ENCODE assay signal across 9 cellular contexts in genomic region chr12:7142057-7142644, GRCh38. TPM values are rescaled to one million over a fixed set of nuclear protein-coding genes. Genes with fewer than 3 reads are reported as not detected.
A peak's percentile ranks its signal among the peaks of the same experiment; 100 is the strongest.
DNase-seq lines count a peak whose midpoint lies in the region; ATAC-seq and TF ChIP-seq lines count a peak whose summit lies in the region.
"Had no signal": no experiment of that assay in that cellular context is flagged by ENCODE, and none has a peak within 500 bp of the region (broad histone marks: within the 10 kb centered on the region; RNA-seq: fewer than 3 reads in every experiment).

No MANE protein-coding gene starts in this region.

- peak overlapping the region in 1 of 8 donors; percentile 13 for H3K27ac Mint-ChIP-seq in CD8-positive, alpha-beta memory T cell
- no peak overlapping the region for H3K27ac Mint-ChIP-seq in glutamatergic neuron (ENCODE audit: unreplicated experiment)

- peaks cover 1 to 10% (median 3%) of the 10 kb centered on the region in 3 donors for H3K4me1 Mint-ChIP-seq in CD8-positive, alpha-beta memory T cell
- H3K4me1 Mint-ChIP-seq in glutamatergic neuron (ENCODE audit: low read depth, unreplicated experiment) = no peaks in the 10 kb centered on the region

- H3K4me3 Mint-ChIP-seq in CD8-positive, alpha-beta memory T cell = peak overlapping the region in 1 of 7 donors; percentile 17
- no peak overlapping the region for H3K4me3 Mint-ChIP-seq in glutamatergic neuron (ENCODE audit: unreplicated experiment)

- DNase-seq in CD8-positive, alpha-beta memory T cell = peak; percentile 13 to 64 (median 38)
- DNase-seq in RPMI7951 (ENCODE audit: low read depth) (peak; percentile 47), glutamatergic neuron (peak; percentile 78), sciatic nerve (ENCODE audit: low spot score) (no peak)
- DNase-seq in activated T-helper 9 cell treated with anti-CD3 and anti-CD28 coated beads, Interleukin-2, amount 50 U/mL, for 16 hours (ENCODE audit: low read depth) = peak; percentile 32

- H3K27me3 Mint-ChIP-seq in CD8-positive, alpha-beta memory T cell = no peaks in the 10 kb centered on the region
- peaks cover 10% of the 10 kb centered on the region for H3K27me3 Mint-ChIP-seq in glutamatergic neuron (ENCODE audit: unreplicated experiment)

- ATAC-seq in HG02798 (IDR thresholded peaks at IDR 0.05; ENCODE audit: poor library complexity, unreplicated experiment) (peak; percentile 53), sciatic nerve (peak; percentile 57), HG02571 (IDR thresholded peaks at IDR 0.05; ENCODE audit: unreplicated experiment) (no peak), GM18858 (IDR thresholded peaks at IDR 0.05; ENCODE audit: unreplicated experiment) (no peak)

- no peaks in the 10 kb centered on the region for H3K4me1 ChIP-seq in CD8-positive, alpha-beta memory T cell (ENCODE audit: insufficient read depth, low read length)

- peaks cover 5 to 87% (median 35%) of the 10 kb centered on the region in 3 donors for H3K36me3 Mint-ChIP-seq in CD8-positive, alpha-beta memory T cell
- peaks cover 32% of the 10 kb centered on the region for H3K36me3 Mint-ChIP-seq in glutamatergic neuron (ENCODE audit: unreplicated experiment)

- no peaks in the 10 kb centered on the region for H3K9me3 Mint-ChIP-seq in CD8-positive, alpha-beta memory T cell
- H3K9me3 Mint-ChIP-seq in glutamatergic neuron (ENCODE audit: unreplicated experiment) = peaks cover 7% of the 10 kb centered on the region

- peaks cover 8% of the 10 kb centered on the region for H3K36me3 ChIP-seq in CD8-positive, alpha-beta memory T cell (ENCODE audit: insufficient read depth, low read length)

- POLR2A ChIA-PET in CD8-positive, alpha-beta memory T cell (lab: Charles Lee) = no interaction called here

- no peaks in the 10 kb centered on the region for H3K9me3 ChIP-seq in CD8-positive, alpha-beta memory T cell (ENCODE audit: low read length)

- peak; percentile 77 for TF ChIP-seq CTCF in glutamatergic neuron (IDR thresholded peaks at IDR 0.05; ENCODE audit: partially characterized antibody, unreplicated experiment)

- no peak overlapping the region for H3K4me3 ChIP-seq in CD8-positive, alpha-beta memory T cell (ENCODE audit: low read length)
- H3K4me3 ChIP-seq: skin epidermis had no signal

- no peaks in the 10 kb centered on the region for H3K27me3 ChIP-seq in CD8-positive, alpha-beta memory T cell (ENCODE audit: insufficient read depth, low read length, poor library complexity, severe bottlenecking)

- CTCF ChIA-PET in CD8-positive, alpha-beta memory T cell (lab: Charles Lee) = interaction anchor here (0.6 to 1.2 kb wide), 5 partner anchors 7 to 436 kb away, joined by 3 to 5 read pairs (median 3); no protein-coding TSS in a partner anchor

- intact Hi-C loops in sciatic nerve (cut with DNase I) = no loop called here

- no peak overlapping the region for H3K27ac ChIP-seq in CD8-positive, alpha-beta memory T cell (ENCODE audit: low read depth, low read length)

RNA-seq across cellular contexts. Expression of gene CLSTN3, which starts 12.0 kb away (rescaled TPM):
- total RNA-seq in CD8-positive, alpha-beta memory T cell = 10 to 100 TPM; 16.5 to 17.7 TPM
- polyA plus RNA-seq in CD8-positive, alpha-beta memory T cell = 7.7 TPM
- 4.5 and 7.3 TPM in 2 replicates for total RNA-seq in RPMI7951 (2014; rRNA removed; shearing (Covaris generic))
- total RNA-seq in glutamatergic neuron (ENCODE audit: unreplicated experiment) = 113 TPM
- 43.8 TPM for total RNA-seq in sciatic nerve

RNA-seq across cellular contexts. Expression of gene RBP5, which starts 13.5 kb away (rescaled TPM):
- total RNA-seq in CD8-positive, alpha-beta memory T cell = under 1 TPM in 1 of 2 experiments, not detected in 1; 0.31 TPM
- polyA plus RNA-seq in CD8-positive, alpha-beta memory T cell = not detected
- not detected in 2 replicates for total RNA-seq in RPMI7951 (2014; rRNA removed; shearing (Covaris generic))
- total RNA-seq in glutamatergic neuron (ENCODE audit: unreplicated experiment) (1.2 TPM), sciatic nerve (4.5 TPM)

RNA-seq across cellular contexts. Expression of gene C1RL, which starts 33.1 kb away (rescaled TPM):
- total RNA-seq in CD8-positive, alpha-beta memory T cell = 10 to 100 TPM; 12.7 to 14.2 TPM
- polyA plus RNA-seq in CD8-positive, alpha-beta memory T cell = 7.2 TPM
- total RNA-seq in RPMI7951 (2014; rRNA removed; shearing (Covaris generic)) = 7.1 and 9.0 TPM in 2 replicates
- total RNA-seq in glutamatergic neuron (ENCODE audit: unreplicated experiment) (12.8 TPM), sciatic nerve (117 TPM)

RNA-seq across cellular contexts. Expression of gene PEX5, which starts 47.3 kb away (rescaled TPM):
- total RNA-seq in CD8-positive, alpha-beta memory T cell = 10 to 100 TPM; 30.7 to 31.3 TPM
- polyA plus RNA-seq in CD8-positive, alpha-beta memory T cell = 17.4 TPM
- 16.1 and 17.7 TPM in 2 replicates for total RNA-seq in RPMI7951 (2014; rRNA removed; shearing (Covaris generic))
- total RNA-seq in glutamatergic neuron (ENCODE audit: unreplicated experiment) (71.0 TPM), sciatic nerve (61.5 TPM)

RNA-seq across cellular contexts. Expression of gene C1R, which starts 49.9 kb away (rescaled TPM):
- 1 to 10 TPM; 1.2 to 1.7 TPM for total RNA-seq in CD8-positive, alpha-beta memory T cell
- polyA plus RNA-seq in CD8-positive, alpha-beta memory T cell = 1.9 TPM
- total RNA-seq in RPMI7951 (2014; rRNA removed; shearing (Covaris generic)) = 20.4 and 29.3 TPM in 2 replicates
- total RNA-seq in glutamatergic neuron (ENCODE audit: unreplicated experiment) = 1.0 TPM
- 628 TPM for total RNA-seq in sciatic nerve

Comparison
In these comparisons a context has a peak if more than half of its experiments do, and no peak if none do; other contexts are left out.
1. ATAC-seq: peak in HG02798 (single experiment) and sciatic nerve (single experiment); none in HG02571 (single experiment) and GM18858 (single experiment).